In the genomic region with DNA sequence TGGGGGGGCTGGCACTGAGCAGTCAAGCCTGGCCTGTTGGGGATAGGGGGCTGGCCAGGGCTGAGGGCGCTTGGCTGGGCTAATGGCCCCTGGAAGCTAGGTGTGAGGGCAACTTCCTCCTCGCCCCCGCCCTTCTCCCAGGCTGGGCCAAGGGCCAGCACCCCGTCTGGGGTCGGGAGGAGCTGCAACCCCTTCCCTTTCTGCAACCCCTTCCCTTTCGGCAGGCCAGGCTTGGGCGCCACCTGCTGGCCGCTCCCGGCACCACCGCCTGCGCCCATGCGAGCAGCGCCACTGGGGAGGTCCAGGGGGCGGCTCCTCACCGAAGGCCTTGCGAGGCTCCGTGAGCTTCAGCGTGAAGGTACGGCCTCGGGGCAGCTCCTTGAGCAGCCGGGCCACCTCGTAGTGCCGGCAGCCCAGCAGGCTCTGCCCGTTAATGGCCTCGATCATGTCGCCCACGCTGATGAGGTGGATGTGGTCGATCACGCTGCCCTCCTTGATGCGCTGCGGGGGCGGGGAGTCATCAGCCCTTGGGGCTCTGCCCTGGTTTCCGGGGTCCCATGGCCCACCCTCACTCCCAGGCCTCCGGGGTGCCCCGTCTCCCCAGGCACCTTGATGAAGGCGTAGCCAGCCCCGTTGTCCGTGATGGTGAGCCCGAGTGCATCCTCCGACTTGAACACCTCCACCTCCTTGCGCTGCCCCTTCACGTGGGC, we compare ENCODE assay signal across 1 cellular context.
TF ChIP-seq lines count a peak whose summit lies in the region.

No MANE protein-coding gene starts in this region.

TF ChIP-seq in HEK293, 187 proteins besides CTCF, POLR2A, EP300 and RAD21 (continued from another document):
- TF ChIP-seq ZSCAN23 (tag by site-specific recombination; IDR thresholded peaks at IDR 0.05) (no peak), ZBTB8A (tag by site-specific recombination; IDR thresholded peaks at IDR 0.05) (0 out of 2 replicates have a peak, but pooled peaks have one; percentile 7), SP7 (tag by site-specific recombination; IDR thresholded peaks at IDR 0.05) (0 out of 2 replicates have a peak, but pooled peaks have one; percentile 43), ZNF146 (tag by site-specific recombination; IDR thresholded peaks at IDR 0.05) (no peak), ZNF791 (tag by site-specific recombination; IDR thresholded peaks at IDR 0.05) (no peak), ZNF76 (tag by site-specific recombination; IDR thresholded peaks at IDR 0.05; ENCODE audit: borderline replicate concordance, low read depth) (no peak), ZNF624 (tag by site-specific recombination; IDR thresholded peaks at IDR 0.05) (no peak), ZFP69B (tag by site-specific recombination; IDR thresholded peaks at IDR 0.05) (no peak), ZNF777 (tag by site-specific recombination; IDR thresholded peaks at IDR 0.05; ENCODE audit: borderline replicate concordance) (no peak), ZNF221 (tag by site-specific recombination; IDR thresholded peaks at IDR 0.05; ENCODE audit: borderline replicate concordance) (no peak), IKZF3 (tag by site-specific recombination; IDR thresholded peaks at IDR 0.05) (no peak), ZNF660 (tag by site-specific recombination; IDR thresholded peaks at IDR 0.05) (peak; percentile 49; the same call in 1 of the 2 replicates), ZNF623 (tag by site-specific recombination; IDR thresholded peaks at IDR 0.05) (no peak), ZFP3 (tag by site-specific recombination; IDR thresholded peaks at IDR 0.05; ENCODE audit: low read depth) (no peak), ZNF16 (tag by site-specific recombination; IDR thresholded peaks at IDR 0.05; ENCODE audit: low read depth) (no peak), ZNF561 (tag by site-specific recombination; IDR thresholded peaks at IDR 0.05; ENCODE audit: borderline replicate concordance) (peak; percentile 61), KLF7 (tag by site-specific recombination; IDR thresholded peaks at IDR 0.05; ENCODE audit: borderline replicate concordance) (no peak), ZIC2 (tag by site-specific recombination; IDR thresholded peaks at IDR 0.05) (0 out of 2 replicates have a peak, but pooled peaks have one; percentile 13)
- TF ChIP-seq, protein P1, sequence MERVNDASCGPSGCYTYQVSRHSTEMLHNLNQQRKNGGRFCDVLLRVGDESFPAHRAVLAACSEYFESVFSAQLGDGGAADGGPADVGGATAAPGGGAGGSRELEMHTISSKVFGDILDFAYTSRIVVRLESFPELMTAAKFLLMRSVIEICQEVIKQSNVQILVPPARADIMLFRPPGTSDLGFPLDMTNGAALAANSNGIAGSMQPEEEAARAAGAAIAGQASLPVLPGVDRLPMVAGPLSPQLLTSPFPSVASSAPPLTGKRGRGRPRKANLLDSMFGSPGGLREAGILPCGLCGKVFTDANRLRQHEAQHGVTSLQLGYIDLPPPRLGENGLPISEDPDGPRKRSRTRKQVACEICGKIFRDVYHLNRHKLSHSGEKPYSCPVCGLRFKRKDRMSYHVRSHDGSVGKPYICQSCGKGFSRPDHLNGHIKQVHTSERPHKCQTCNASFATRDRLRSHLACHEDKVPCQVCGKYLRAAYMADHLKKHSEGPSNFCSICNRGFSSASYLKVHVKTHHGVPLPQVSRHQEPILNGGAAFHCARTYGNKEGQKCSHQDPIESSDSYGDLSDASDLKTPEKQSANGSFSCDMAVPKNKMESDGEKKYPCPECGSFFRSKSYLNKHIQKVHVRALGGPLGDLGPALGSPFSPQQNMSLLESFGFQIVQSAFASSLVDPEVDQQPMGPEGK (tag by site-specific recombination; IDR thresholded peaks at IDR 0.05), result peak; percentile 67
